Comparison of ENCODE assay signal across 2 cellular contexts in genomic region chr6:27970444-27970843, GRCh38.
TF ChIP-seq lines count a peak whose summit lies in the region.

No MANE protein-coding gene starts in this region.

TF ChIP-seq in HCT116, 20 proteins besides CTCF, POLR2A, EP300 and RAD21:
- TF ChIP-seq CBX3 (IDR thresholded peaks at IDR 0.05; ENCODE audit: low read depth) (0 out of 2 replicates have a peak, but pooled peaks have one; percentile 24), SRF (IDR thresholded peaks at IDR 0.05; ENCODE audit: low read depth) (no peak)
TF ChIP-seq in HCT116: peak in this region for 1.

TF ChIP-seq in K562, 482 proteins besides CTCF, POLR2A, EP300 and RAD21:
- TF ChIP-seq TRIM28 (IDR thresholded peaks at IDR 0.05) (0 out of 2 replicates have a peak, but pooled peaks have one; percentile 37), ZNF57 (CRISPR knock-in tag; IDR thresholded peaks at IDR 0.05) (no peak), RBM25 (IDR thresholded peaks at IDR 0.05; ENCODE audit: low read depth, low read length, severe bottlenecking) (peak; percentile 52), BCOR (IDR thresholded peaks at IDR 0.05) (peak; percentile 55; the same call in 1 of the 2 replicates)
